Comparison of ENCODE assay signal across 8 cellular contexts in genomic region chr19:51367565-51368365, GRCh38. TPM values are rescaled to one million over a fixed set of nuclear protein-coding genes. Genes with fewer than 3 reads are reported as not detected.
DNase-seq lines count a peak whose midpoint lies in the region; ATAC-seq and TF ChIP-seq lines count a peak whose summit lies in the region.

No MANE protein-coding gene starts in this region.

- H3K4me3 Mint-ChIP-seq in CD8-positive, alpha-beta T cell: peak overlapping the region; percentile 98
- H3K4me3 Mint-ChIP-seq in nephron progenitor cell: peak overlapping the region; percentile 99
- peak overlapping the region; percentile 94 for H3K4me3 Mint-ChIP-seq in stimulated activated naive CD8-positive, alpha-beta T cell treated with anti-CD3 and anti-CD28 coated beads, Interleukin-15, Interleukin-2, amounts not matched to agents 100 ng/mL and 50 ng/mL, for 24 hours

- TF ChIP-seq POLR2A in Raji (IDR thresholded peaks at IDR 0.05; ENCODE audit: insufficient read depth, low read depth, low read length): peak; percentile 94

- CTCF ChIA-PET in CD8-positive, alpha-beta T cell (lab: Charles Lee): interaction anchor here (1.1 to 1.7 kb wide), 3 partner anchors 28 to 54 kb away, joined by 3 to 6 read pairs (median 4); no protein-coding TSS in a partner anchor

- POLR2A ChIA-PET in CD8-positive, alpha-beta T cell (lab: Charles Lee): interaction anchor here (0.8 to 1.5 kb wide), 4 partner anchors 8 to 28 kb away, joined by 3 to 5 read pairs (median 4); no protein-coding TSS in a partner anchor

- peak; percentile 78 for ATAC-seq in CD8-positive, alpha-beta T cell
- peak; percentile 62 for ATAC-seq in GM19467 (IDR thresholded peaks at IDR 0.05; ENCODE audit: unreplicated experiment)

- H3K36me3 Mint-ChIP-seq in CD8-positive, alpha-beta T cell: peaks cover 11% of the 10 kb centered on the region
- no peaks in the 10 kb centered on the region for H3K36me3 Mint-ChIP-seq in nephron progenitor cell (ENCODE audit: low read depth)
- H3K36me3 Mint-ChIP-seq in stimulated activated naive CD8-positive, alpha-beta T cell treated with anti-CD3 and anti-CD28 coated beads, Interleukin-15, Interleukin-2, amounts not matched to agents 100 ng/mL and 50 ng/mL, for 24 hours (ENCODE audit: low read depth): peaks cover 40% of the 10 kb centered on the region

- DNase-seq in CD8-positive, alpha-beta T cell: peak; percentile 88 to 98 (median 95)
- DNase-seq in HS-27A (ENCODE audit: low read depth): peak; percentile 83
- peak; percentile 98 for DNase-seq in activated effector memory CD4-positive, alpha-beta T cell treated with anti-CD3 and anti-CD28 coated beads, Interleukin-2, amount 50 U/mL, for 16 hours
- DNase-seq in fibroblast of the aortic adventitia (ENCODE audit: low read depth): peak; percentile 98
- DNase-seq in nephron progenitor cell: peak; percentile 100

- intact Hi-C loops in CD8-positive, alpha-beta T cell (cut with DNase I, micrococcal nuclease): loop anchor here (1.0 to 10.0 kb wide), 9 partner anchors 27 to 853 kb away; partner anchors contain the start of genes ASPDH (in 1 of the 2), CLEC11A (in 1 of the 2), JOSD2 (in 1 of the 2) and PPP2R1A (in 1 of the 2)

- no peaks in the 10 kb centered on the region for H3K27me3 Mint-ChIP-seq in CD8-positive, alpha-beta T cell (ENCODE audit: low read depth)
- peaks cover 6% of the 10 kb centered on the region for H3K27me3 Mint-ChIP-seq in nephron progenitor cell (ENCODE audit: low read depth, poor library complexity)
- no peaks in the 10 kb centered on the region for H3K27me3 Mint-ChIP-seq in stimulated activated naive CD8-positive, alpha-beta T cell treated with anti-CD3 and anti-CD28 coated beads, Interleukin-15, Interleukin-2, amounts not matched to agents 100 ng/mL and 50 ng/mL, for 24 hours

- no peaks in the 10 kb centered on the region for H3K9me3 Mint-ChIP-seq in CD8-positive, alpha-beta T cell
- no peaks in the 10 kb centered on the region for H3K9me3 Mint-ChIP-seq in nephron progenitor cell
- no peaks in the 10 kb centered on the region for H3K9me3 Mint-ChIP-seq in stimulated activated naive CD8-positive, alpha-beta T cell treated with anti-CD3 and anti-CD28 coated beads, Interleukin-15, Interleukin-2, amounts not matched to agents 100 ng/mL and 50 ng/mL, for 24 hours

- peak overlapping the region; percentile 48 for H3K27ac ChIP-seq in CD8-positive, alpha-beta T cell (ENCODE audit: low read depth, low read length)

- peaks cover 61% of the 10 kb centered on the region for H3K4me1 ChIP-seq in CD8-positive, alpha-beta T cell (ENCODE audit: insufficient read depth, low read length)

- no peak for TF ChIP-seq CTCF in CD8-positive, alpha-beta T cell (IDR thresholded peaks at IDR 0.05)
- TF ChIP-seq CTCF in fibroblast of the aortic adventitia (IDR thresholded peaks at IDR 0.05; ENCODE audit: insufficient read depth, low read length) (no peak), nephron progenitor cell (IDR thresholded peaks at IDR 0.05) (no peak)

- H3K4me1 Mint-ChIP-seq in CD8-positive, alpha-beta T cell (ENCODE audit: low read depth): peaks cover 72% of the 10 kb centered on the region
- peaks cover 67% of the 10 kb centered on the region for H3K4me1 Mint-ChIP-seq in nephron progenitor cell
- peaks cover 76% of the 10 kb centered on the region for H3K4me1 Mint-ChIP-seq in stimulated activated naive CD8-positive, alpha-beta T cell treated with anti-CD3 and anti-CD28 coated beads, Interleukin-15, Interleukin-2, amounts not matched to agents 100 ng/mL and 50 ng/mL, for 24 hours (ENCODE audit: low read depth)

- H3K27ac Mint-ChIP-seq in CD8-positive, alpha-beta T cell: peak overlapping the region; percentile 96
- H3K27ac Mint-ChIP-seq in nephron progenitor cell: peak overlapping the region; percentile 100
- H3K27ac Mint-ChIP-seq in stimulated activated naive CD8-positive, alpha-beta T cell treated with anti-CD3 and anti-CD28 coated beads, Interleukin-15, Interleukin-2, amounts not matched to agents 100 ng/mL and 50 ng/mL, for 24 hours: peak overlapping the region; percentile 94

- no peaks in the 10 kb centered on the region for H3K27me3 ChIP-seq in CD8-positive, alpha-beta T cell (ENCODE audit: insufficient read depth, low read length)

- no peaks in the 10 kb centered on the region for H3K36me3 ChIP-seq in CD8-positive, alpha-beta T cell (ENCODE audit: insufficient read depth, low read length)

- no peaks in the 10 kb centered on the region for H3K9me3 ChIP-seq in CD8-positive, alpha-beta T cell (ENCODE audit: low read length)

- H3K4me3 ChIP-seq in CD8-positive, alpha-beta T cell (ENCODE audit: low read depth, low read length): peak overlapping the region; percentile 74
- H3K4me3 ChIP-seq in fibroblast of the aortic adventitia (ENCODE audit: low read depth, low read length): peak overlapping the region; percentile 82

RNA-seq across cellular contexts. Expression of gene CLDND2, which starts 1.0 kb away (rescaled TPM):
- total RNA-seq in CD8-positive, alpha-beta T cell: 1 to 10 TPM; 1.3 to 2.3 TPM
- 0.36 TPM in 1 of 2 replicates, not detected in the other for total RNA-seq in fibroblast of the aortic adventitia (ENCODE audit: low replicate concordance)

RNA-seq across cellular contexts. Expression of gene ETFB, which starts 1.6 kb away (rescaled TPM):
- total RNA-seq in CD8-positive, alpha-beta T cell: 10 to 100 TPM; 26.6 to 27.5 TPM
- 66.8 and 104 TPM in 2 replicates for total RNA-seq in fibroblast of the aortic adventitia (ENCODE audit: low replicate concordance)

RNA-seq across cellular contexts. Expression of gene NKG7, which starts 4.7 kb away (rescaled TPM):
- 100 to 1,000 TPM; 159 to 169 TPM for total RNA-seq in CD8-positive, alpha-beta T cell
- not detected in 2 replicates for total RNA-seq in fibroblast of the aortic adventitia (ENCODE audit: low replicate concordance)

RNA-seq across cellular contexts. Expression of gene LIM2, which starts 20.0 kb away (rescaled TPM):
- total RNA-seq in CD8-positive, alpha-beta T cell: not detected
- not detected in 2 replicates for total RNA-seq in fibroblast of the aortic adventitia (ENCODE audit: low replicate concordance)

RNA-seq across cellular contexts. Expression of gene C19orf84, which starts 22.6 kb away (rescaled TPM):
- not detected for total RNA-seq in CD8-positive, alpha-beta T cell
- not detected in 2 replicates for total RNA-seq in fibroblast of the aortic adventitia (ENCODE audit: low replicate concordance)

Comparison
In these comparisons a context has a peak if more than half of its experiments do, and no peak if none do; other contexts are left out.
1. Peak in every context shown above with its lines: DNase-seq, ATAC-seq, H3K4me3 ChIP-seq and H3K27ac ChIP-seq.
2. RNA of gene NKG7, which starts 4.7 kb away (total RNA-seq): 159 to 169 TPM in CD8-positive, alpha-beta T cell; not detected in fibroblast of the aortic adventitia; every median in the first group is over 100 times any median in the second.